ENCODE assay signal across 1 cellular context in the genomic region with DNA sequence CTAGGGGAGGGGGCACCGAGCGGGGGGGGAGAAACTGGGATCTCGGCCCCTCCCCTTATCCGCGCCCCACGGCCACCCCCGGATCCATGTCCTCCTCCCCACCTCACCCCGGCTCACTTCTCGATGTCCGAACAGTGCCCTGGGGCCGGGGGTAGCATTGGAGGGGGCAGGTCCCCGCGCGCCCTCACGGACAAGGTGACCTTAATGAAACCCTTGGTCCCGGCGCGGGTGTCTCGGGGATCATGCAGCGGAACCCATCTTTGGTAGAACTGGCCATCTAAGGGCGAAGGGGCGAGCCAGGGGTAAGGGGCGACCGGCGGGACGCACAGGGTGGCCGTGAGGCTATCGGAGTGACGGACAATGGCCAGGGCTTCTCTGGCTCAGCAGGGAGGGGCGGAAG.
TF ChIP-seq lines count a peak whose summit lies in the region.

No MANE protein-coding gene starts in this region.

TF ChIP-seq in liver, 16 proteins besides CTCF, POLR2A, EP300 and RAD21 (continued from another document):
- TF ChIP-seq, protein P1, sequence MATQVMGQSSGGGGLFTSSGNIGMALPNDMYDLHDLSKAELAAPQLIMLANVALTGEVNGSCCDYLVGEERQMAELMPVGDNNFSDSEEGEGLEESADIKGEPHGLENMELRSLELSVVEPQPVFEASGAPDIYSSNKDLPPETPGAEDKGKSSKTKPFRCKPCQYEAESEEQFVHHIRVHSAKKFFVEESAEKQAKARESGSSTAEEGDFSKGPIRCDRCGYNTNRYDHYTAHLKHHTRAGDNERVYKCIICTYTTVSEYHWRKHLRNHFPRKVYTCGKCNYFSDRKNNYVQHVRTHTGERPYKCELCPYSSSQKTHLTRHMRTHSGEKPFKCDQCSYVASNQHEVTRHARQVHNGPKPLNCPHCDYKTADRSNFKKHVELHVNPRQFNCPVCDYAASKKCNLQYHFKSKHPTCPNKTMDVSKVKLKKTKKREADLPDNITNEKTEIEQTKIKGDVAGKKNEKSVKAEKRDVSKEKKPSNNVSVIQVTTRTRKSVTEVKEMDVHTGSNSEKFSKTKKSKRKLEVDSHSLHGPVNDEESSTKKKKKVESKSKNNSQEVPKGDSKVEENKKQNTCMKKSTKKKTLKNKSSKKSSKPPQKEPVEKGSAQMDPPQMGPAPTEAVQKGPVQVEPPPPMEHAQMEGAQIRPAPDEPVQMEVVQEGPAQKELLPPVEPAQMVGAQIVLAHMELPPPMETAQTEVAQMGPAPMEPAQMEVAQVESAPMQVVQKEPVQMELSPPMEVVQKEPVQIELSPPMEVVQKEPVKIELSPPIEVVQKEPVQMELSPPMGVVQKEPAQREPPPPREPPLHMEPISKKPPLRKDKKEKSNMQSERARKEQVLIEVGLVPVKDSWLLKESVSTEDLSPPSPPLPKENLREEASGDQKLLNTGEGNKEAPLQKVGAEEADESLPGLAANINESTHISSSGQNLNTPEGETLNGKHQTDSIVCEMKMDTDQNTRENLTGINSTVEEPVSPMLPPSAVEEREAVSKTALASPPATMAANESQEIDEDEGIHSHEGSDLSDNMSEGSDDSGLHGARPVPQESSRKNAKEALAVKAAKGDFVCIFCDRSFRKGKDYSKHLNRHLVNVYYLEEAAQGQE (IDR thresholded peaks at IDR 0.05), result no peak
- no peak for TF ChIP-seq YY1 (IDR thresholded peaks at IDR 0.05)
- no peak for TF ChIP-seq SP1 (IDR thresholded peaks at IDR 0.05)
- TF ChIP-seq HNF4G (IDR thresholded peaks at IDR 0.05), result no peak
- TF ChIP-seq JUND (IDR thresholded peaks at IDR 0.05), result no peak
- TF ChIP-seq TAF1 (conservative IDR thresholded peaks at IDR 0.05), result no peak
- no peak for TF ChIP-seq NR2F2 (IDR thresholded peaks at IDR 0.05)
- no peak for TF ChIP-seq RXRA (IDR thresholded peaks at IDR 0.05)
- TF ChIP-seq FOXA2 (IDR thresholded peaks at IDR 0.05), result no peak
- no peak for TF ChIP-seq ZBTB33 (IDR thresholded peaks at IDR 0.05)
TF ChIP-seq in liver: peak in this region for 0.
